9 cellular contexts compared by ENCODE assay signal in the genomic region with DNA sequence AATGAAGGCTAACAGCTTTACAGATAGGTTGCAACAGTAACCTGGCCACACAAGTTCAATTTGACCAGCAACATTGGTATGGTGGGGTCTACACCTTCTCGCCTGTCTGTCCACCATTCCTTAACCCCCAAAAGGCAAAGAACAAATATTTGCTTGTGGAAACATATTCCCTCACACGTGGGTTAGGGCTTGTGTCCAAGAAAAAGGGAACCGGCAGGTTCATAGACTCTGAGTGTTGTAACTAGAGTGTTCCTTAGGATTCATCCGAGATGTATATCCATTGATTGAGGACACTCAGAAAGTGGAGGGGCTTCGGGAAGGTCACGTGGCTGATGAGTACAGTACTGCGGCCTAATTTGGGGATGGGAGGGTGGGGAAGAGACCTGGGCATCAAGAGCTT. TPM values are rescaled to one million over a fixed set of nuclear protein-coding genes. Genes with fewer than 3 reads are reported as not detected.
DNase-seq lines count a peak whose midpoint lies in the region; ATAC-seq and TF ChIP-seq lines count a peak whose summit lies in the region.
"Had no signal": no experiment of that assay in that cellular context is flagged by ENCODE, and none has a peak within 500 bp of the region (broad histone marks: within the 10 kb centered on the region; RNA-seq: fewer than 3 reads in every experiment).

No MANE protein-coding gene starts in this region.

- TF ChIP-seq CTCF in left lung (IDR thresholded peaks at IDR 0.05): no peak
- no peak for TF ChIP-seq CTCF in suprapubic skin (IDR thresholded peaks at IDR 0.05)

- no peak overlapping the region for H3K27ac Mint-ChIP-seq in T-helper 2 cell treated with Interferon-gamma antibody and Interleukin-4, amounts not matched to agents 5 μg/mL and 100 μg/mL, for 36 hours

- H3K9me3 ChIP-seq in left lung (no peaks in the 10 kb centered on the region), suprapubic skin (no peaks in the 10 kb centered on the region)

- H3K27me3 ChIP-seq in left lung (no peaks in the 10 kb centered on the region), suprapubic skin (no peaks in the 10 kb centered on the region)

- H3K36me3 Mint-ChIP-seq in T-helper 2 cell treated with Interferon-gamma antibody and Interleukin-4, amounts not matched to agents 5 μg/mL and 100 μg/mL, for 36 hours (ENCODE audit: low read depth): no peaks in the 10 kb centered on the region

- H3K4me1 Mint-ChIP-seq in T-helper 2 cell treated with Interferon-gamma antibody and Interleukin-4, amounts not matched to agents 5 μg/mL and 100 μg/mL, for 36 hours (ENCODE audit: low read depth): peaks cover 3% of the 10 kb centered on the region

- H3K4me3 ChIP-seq in left lung (no peak overlapping the region), suprapubic skin (peak overlapping the region; percentile 61)

- H3K27ac ChIP-seq in angular gyrus (ENCODE audit: low read depth, low read length) (peak overlapping the region; percentile 52), left lung (peak overlapping the region; percentile 89 to 98), suprapubic skin (peak overlapping the region; percentile 97)

- H3K27me3 Mint-ChIP-seq in T-helper 2 cell treated with Interferon-gamma antibody and Interleukin-4, amounts not matched to agents 5 μg/mL and 100 μg/mL, for 36 hours (ENCODE audit: low read depth): no peaks in the 10 kb centered on the region

- H3K9me3 Mint-ChIP-seq in T-helper 2 cell treated with Interferon-gamma antibody and Interleukin-4, amounts not matched to agents 5 μg/mL and 100 μg/mL, for 36 hours: no peaks in the 10 kb centered on the region

- peaks cover 16 to 47% of the 10 kb centered on the region in 2 donors for H3K4me1 ChIP-seq in left lung
- H3K4me1 ChIP-seq in suprapubic skin: peaks cover 56% of the 10 kb centered on the region

- ATAC-seq in left lung: no peak
- ATAC-seq in HG03469 (IDR thresholded peaks at IDR 0.05; ENCODE audit: unreplicated experiment): no peak
- ATAC-seq in HG03571 (IDR thresholded peaks at IDR 0.05; ENCODE audit: unreplicated experiment): no peak

- H3K4me3 Mint-ChIP-seq in T-helper 2 cell treated with Interferon-gamma antibody and Interleukin-4, amounts not matched to agents 5 μg/mL and 100 μg/mL, for 36 hours: peak overlapping the region; percentile 72

- no peak for TF ChIP-seq POLR2A in suprapubic skin (IDR thresholded peaks at IDR 0.05)

- 59% methylated on average over 7 of the region's 7 CpGs for WGBS in suprapubic skin

- no peaks in the 10 kb centered on the region for H3K36me3 ChIP-seq in left lung
- no peaks in the 10 kb centered on the region for H3K36me3 ChIP-seq in suprapubic skin

- TF ChIP-seq EP300 in suprapubic skin (IDR thresholded peaks at IDR 0.05): no peak

- intact Hi-C loops in left lung (cut with DNase I): loop anchor here in 1 of 2 donors (10.0 kb wide), 1 partner anchor 109 kb away; no protein-coding TSS in a partner anchor

- no peak for DNase-seq in T-helper 2 cell treated with Interferon-gamma antibody and Interleukin-4, amounts not matched to agents 5 μg/mL and 100 μg/mL, for 36 hours (ENCODE audit: low spot score)
- DNase-seq in T-helper 2 cell: no peak
- DNase-seq in left lung: no peak
- DNase-seq in suprapubic skin (ENCODE audit: low spot score in 2 of 2): no peak
- DNase-seq in NCI-H1105 treated with DMSO at 0.1 percent for 48 hours (lab: John Stamatoyannopoulos, UW): no peak
- DNase-seq: NCI-H1436 had no signal

RNA-seq across cellular contexts. Expression of gene C4orf51, which starts 54.1 kb away (rescaled TPM):
- total RNA-seq in left lung (not detected), suprapubic skin (not detected)
